8 cellular contexts compared by ENCODE assay signal in genomic region chr19:48203794-48204628, GRCh38. TPM values are rescaled to one million over a fixed set of nuclear protein-coding genes. Genes with fewer than 3 reads are reported as not detected.
DNase-seq lines count a peak whose midpoint lies in the region; ATAC-seq, FAIRE-seq and TF ChIP-seq lines count a peak whose summit lies in the region.

No MANE protein-coding gene starts in this region.

- peak; percentile 82 for TF ChIP-seq POLR2A in GM12891 (IDR thresholded peaks at IDR 0.05; ENCODE audit: low read depth, low read length)

- H3K27me3 ChIP-seq in left ventricle myocardium inferior (ENCODE audit: low read depth) (no peaks in the 10 kb centered on the region), upper lobe of right lung (no peaks in the 10 kb centered on the region)

- peak; percentile 98 for FAIRE-seq in GM12891 (lab: Jason Lieb, UNC)

- TF ChIP-seq CTCF in left ventricle myocardium inferior (IDR thresholded peaks at IDR 0.05; ENCODE audit: borderline replicate concordance), result no peak
- TF ChIP-seq CTCF in upper lobe of right lung (IDR thresholded peaks at IDR 0.05), result no peak

- H3K4me3 ChIP-seq in left ventricle myocardium inferior (peak overlapping the region; percentile 94), upper lobe of right lung (peak overlapping the region; percentile 72)

- H3K36me3 ChIP-seq in left ventricle myocardium inferior (no peaks in the 10 kb centered on the region), upper lobe of right lung (no peaks in the 10 kb centered on the region)

- H3K4me1 ChIP-seq in left ventricle myocardium inferior, result peaks cover 26% of the 10 kb centered on the region
- peaks cover 12% of the 10 kb centered on the region for H3K4me1 ChIP-seq in upper lobe of right lung

- no peaks in the 10 kb centered on the region for H3K9me3 ChIP-seq in left ventricle myocardium inferior (replicated peaks)
- no peaks in the 10 kb centered on the region for H3K9me3 ChIP-seq in upper lobe of right lung

- peak; percentile 85 for ATAC-seq in HG02840 (IDR thresholded peaks at IDR 0.05; ENCODE audit: low FRiP score, unreplicated experiment)
- ATAC-seq in upper lobe of right lung, result peak; percentile 99

- H3K27ac ChIP-seq in left ventricle myocardium inferior (replicated peaks) (peak overlapping the region; percentile 85), upper lobe of right lung (peak overlapping the region; percentile 61)

- peak; percentile 89 for DNase-seq in GM12891 (ENCODE audit: insufficient read length, low spot score)
- DNase-seq in NCI-H1436 treated with DMSO at 0.1 percent for 48 hours (lab: John Stamatoyannopoulos, UW), result peak; percentile 99
- DNase-seq in SW480 (ENCODE audit: low spot score), result peak; percentile 99
- DNase-seq in amniotic stem cell (lab: John Stamatoyannopoulos, UW), result peak; percentile 92
- DNase-seq in left ventricle myocardium inferior, result peak; percentile 93
- peak; percentile 97 for DNase-seq in posterior vena cava (ENCODE audit: low spot score)
- DNase-seq in upper lobe of right lung, result peak; percentile 96

- intact Hi-C loops in left ventricle myocardium inferior (cut with micrococcal nuclease) (no loop called here), posterior vena cava (cut with DNase I) (no loop called here), upper lobe of right lung (cut with DNase I) (no loop called here)

TF ChIP-seq in GM12891, 5 proteins besides CTCF, POLR2A, EP300 and RAD21:
- peak; percentile 42; the same call in 1 of the 2 replicates for TF ChIP-seq SPI1 (IDR thresholded peaks at IDR 0.05; ENCODE audit: low read depth, low read length)
- no peak for TF ChIP-seq PAX5 (IDR thresholded peaks at IDR 0.05; ENCODE audit: insufficient read depth, low read length, severe bottlenecking)
- TF ChIP-seq POU2F2 (IDR thresholded peaks at IDR 0.05; ENCODE audit: low read depth, low read length), result peak; percentile 66
- peak; percentile 81; the same call in 1 of the 2 replicates for TF ChIP-seq TAF1 (IDR thresholded peaks at IDR 0.05; ENCODE audit: low read depth, low read length)
- TF ChIP-seq POLR2AphosphoS5 (IDR thresholded peaks at IDR 0.05; ENCODE audit: low read depth, low read length), result peak; percentile 86

RNA-seq across cellular contexts. Expression of gene ZSWIM9, which starts 33.5 kb away (rescaled TPM):
- 4.7 TPM for polyA plus RNA-seq in GM12891 (2012; ENCODE audit: low read depth, missing spikeins)
- total RNA-seq in left ventricle myocardium inferior (7.6 TPM), posterior vena cava (1 to 10 TPM; 6.1 to 8.6 TPM), upper lobe of right lung (7.5 TPM)

RNA-seq across cellular contexts. Expression of gene LIG1, which starts 33.9 kb away (rescaled TPM):
- polyA plus RNA-seq in GM12891 (2012; ENCODE audit: low read depth, missing spikeins), result 77.0 TPM
- 3.4 TPM for total RNA-seq in left ventricle myocardium inferior
- total RNA-seq in posterior vena cava, result 1 to 10 TPM; 4.8 to 5.9 TPM
- 17.7 TPM for total RNA-seq in upper lobe of right lung

RNA-seq across cellular contexts. Expression of gene CARD8, which starts 51.7 kb away (rescaled TPM):
- polyA plus RNA-seq in GM12891 (2012; ENCODE audit: low read depth, missing spikeins), result 34.7 TPM
- total RNA-seq in left ventricle myocardium inferior, result 33.3 TPM
- total RNA-seq in posterior vena cava, result 10 to 100 TPM; 44.0 to 54.2 TPM
- total RNA-seq in upper lobe of right lung, result 88.2 TPM

Comparison
In these comparisons a context has a peak if more than half of its experiments do, and no peak if none do; other contexts are left out.
1. Peak in every context shown above with its lines: DNase-seq, ATAC-seq, H3K4me3 ChIP-seq and H3K27ac ChIP-seq.